Comparison of ENCODE assay signal across 40 cellular contexts in genomic region chr14:96599076-96599475, GRCh38.
"Had no signal": no experiment of that assay in that cellular context is flagged by ENCODE, and none has a peak within 500 bp of the region (broad histone marks: within the 10 kb centered on the region; RNA-seq: fewer than 3 reads in every experiment).

No MANE protein-coding gene starts in this region.

- H3K9me3 ChIP-seq: adrenal gland, ascending aorta, body of pancreas, breast epithelium had no signal

- H3K36me3 ChIP-seq: adrenal gland, ascending aorta, brain microvascular endothelial cell, breast epithelium, cardiac muscle cell had no signal

- H3K4me1 Mint-ChIP-seq: activated naive CD4-positive, alpha-beta T cell treated with anti-CD3 and anti-CD28 coated beads, Interleukin-2, amount 50 U/mL, for 24 hours; activated naive CD8-positive, alpha-beta T cell treated with anti-CD3 and anti-CD28 coated beads for 36 hours; activated naive CD8-positive, alpha-beta T cell treated with anti-CD3 and anti-CD28 coated beads, Interleukin-2, amount 50 U/mL, for 24 hours; activated T-helper 17 cell treated with anti-CD3 and anti-CD28 coated beads, Interleukin-2, amount 50 U/mL, for 72 hours; brain; central memory CD8-positive, alpha-beta T cell had no signal

- H3K4me3 Mint-ChIP-seq: activated naive CD4-positive, alpha-beta T cell treated with anti-CD3 and anti-CD28 coated beads for 36 hours; activated naive CD4-positive, alpha-beta T cell treated with anti-CD3 and anti-CD28 coated beads, Interleukin-2, amount 10 ng/mL, durations not matched to agents 7 days and 5 days; activated naive CD4-positive, alpha-beta T cell treated with anti-CD3 and anti-CD28 coated beads, Interleukin-2, amount 50 U/mL, for 24 hours; activated naive CD8-positive, alpha-beta T cell; activated naive CD8-positive, alpha-beta T cell treated with anti-CD3 and anti-CD28 coated beads for 36 hours; activated naive CD8-positive, alpha-beta T cell treated with anti-CD3 and anti-CD28 coated beads, Interleukin-2, amount 10 ng/mL, durations not matched to agents 7 days and 5 days; activated naive CD8-positive, alpha-beta T cell treated with anti-CD3 and anti-CD28 coated beads, Interleukin-2, amount 50 U/mL, for 24 hours; activated T-cell treated with anti-CD3 and anti-CD28 coated beads, Interleukin-2, amount 50 U/mL, for 24 hours; activated T-cell treated with anti-CD3 and anti-CD28 coated beads, Interleukin-2, amount 50 U/mL, for 4 hours; activated T-cell treated with anti-CD3 and anti-CD28 coated beads, Interleukin-2, amount 50 U/mL, for 72 hours; activated T-helper 1 cell treated with anti-CD3 and anti-CD28 coated beads, Interleukin-12 subunit alpha, Interleukin-12 subunit beta, Interleukin-2, Interleukin-4 antibody, amounts not matched to agents 30 ng/mL and 10 ng/mL and 1 ng/mL, durations not matched to agents 14 hours and 24 hours and 36 hours; activated T-helper 17 cell treated with anti-CD3 and anti-CD28 coated beads, Interleukin-2, amount 50 U/mL, for 72 hours; brain; central memory CD8-positive, alpha-beta T cell had no signal

- H3K9me3 Mint-ChIP-seq: activated naive CD4-positive, alpha-beta T cell treated with anti-CD3 and anti-CD28 coated beads for 36 hours; activated naive CD4-positive, alpha-beta T cell treated with anti-CD3 and anti-CD28 coated beads, Interleukin-2, amount 10 ng/mL, durations not matched to agents 7 days and 5 days; activated naive CD4-positive, alpha-beta T cell treated with anti-CD3 and anti-CD28 coated beads, Interleukin-2, amount 50 U/mL, for 24 hours; activated naive CD4-positive, alpha-beta T cell treated with anti-CD3 and anti-CD28 coated beads, Interleukin-2, amount 50 U/mL, for 72 hours; activated naive CD8-positive, alpha-beta T cell treated with anti-CD3 and anti-CD28 coated beads for 36 hours; activated naive CD8-positive, alpha-beta T cell treated with anti-CD3 and anti-CD28 coated beads, Interleukin-2, amount 50 U/mL, for 24 hours; activated T-cell treated with anti-CD3 and anti-CD28 coated beads, Interleukin-2, amount 50 U/mL, for 24 hours; activated T-cell treated with anti-CD3 and anti-CD28 coated beads, Interleukin-2, amount 50 U/mL, for 4 hours; activated T-cell treated with anti-CD3 and anti-CD28 coated beads, Interleukin-2, amount 50 U/mL, for 72 hours; activated T-helper 1 cell treated with anti-CD3 and anti-CD28 coated beads, Interleukin-12 subunit alpha, Interleukin-12 subunit beta, Interleukin-2, Interleukin-4 antibody, amounts not matched to agents 30 ng/mL and 10 ng/mL and 1 ng/mL, durations not matched to agents 14 hours and 24 hours and 36 hours; activated T-helper 17 cell treated with anti-CD3 and anti-CD28 coated beads, Interleukin-2, amount 50 U/mL, for 72 hours; central memory CD8-positive, alpha-beta T cell had no signal

- H3K27me3 Mint-ChIP-seq: activated naive CD8-positive, alpha-beta T cell treated with anti-CD3 and anti-CD28 coated beads, Interleukin-2, amount 50 U/mL, for 24 hours; brain had no signal

- H3K4me1 ChIP-seq: adrenal gland, ascending aorta, body of pancreas, breast epithelium had no signal

- H3K27me3 ChIP-seq: ascending aorta, body of pancreas, brain microvascular endothelial cell, breast epithelium, cardiac muscle cell had no signal

- FAIRE-seq: astrocyte, bronchial epithelial cell had no signal

- ATAC-seq: activated naive CD4-positive, alpha-beta T cell treated with anti-CD3 and anti-CD28 coated beads, Interleukin-2, amount 50 U/mL, for 72 hours; activated naive CD8-positive, alpha-beta T cell treated with anti-CD3 and anti-CD28 coated beads, Interleukin-2, amount 50 U/mL, for 24 hours; activated T-cell treated with anti-CD3 and anti-CD28 coated beads, Interleukin-2, amount 50 U/mL, for 4 hours; activated T-cell treated with anti-CD3 and anti-CD28 coated beads, Interleukin-2, amount 50 U/mL, for 72 hours; activated T-helper 17 cell treated with anti-CD3 and anti-CD28 coated beads, Interleukin-2, amount 50 U/mL, for 72 hours; body of pancreas had no signal

- DNase-seq: activated effector memory CD4-positive, alpha-beta T cell treated with anti-CD3 and anti-CD28 coated beads, Interleukin-2, amount 50 U/mL, for 16 hours; activated effector memory CD4-positive, alpha-beta T cell treated with Interleukin-2 at 50 U/mL for 16 hours; activated gamma-delta T cell; activated gamma-delta T cell treated with Interleukin-2 at 50 U/mL for 16 hours; activated naive CD4-positive, alpha-beta T cell; activated naive CD4-positive, alpha-beta T cell treated with anti-CD3 and anti-CD28 coated beads for 36 hours; activated naive CD4-positive, alpha-beta T cell treated with anti-CD3 and anti-CD28 coated beads, Interleukin-2, amount 10 ng/mL, durations not matched to agents 7 days and 5 days; activated naive CD4-positive, alpha-beta T cell treated with anti-CD3 and anti-CD28 coated beads, Interleukin-2, amount 50 U/mL, for 16 hours; activated naive CD4-positive, alpha-beta T cell treated with Interleukin-2 at 50 U/mL for 16 hours; activated naive CD8-positive, alpha-beta T cell treated with anti-CD3 and anti-CD28 coated beads for 36 hours; activated naive CD8-positive, alpha-beta T cell treated with anti-CD3 and anti-CD28 coated beads, Interleukin-2, amount 10 ng/mL, durations not matched to agents 7 days and 5 days; activated naive CD8-positive, alpha-beta T cell treated with anti-CD3 and anti-CD28 coated beads, Interleukin-2, amount 50 U/mL, for 24 hours; activated T-cell treated with anti-CD3 and anti-CD28 coated beads for 4 hours; activated T-cell treated with anti-CD3 and anti-CD28 coated beads, Interleukin-2, amount 50 U/mL, for 1 hour; activated T-cell treated with anti-CD3 and anti-CD28 coated beads, Interleukin-2, amount 50 U/mL, for 24 hours; activated T-cell treated with anti-CD3 and anti-CD28 coated beads, Interleukin-2, amount 50 U/mL, for 4 hours; activated T-cell treated with anti-CD3 and anti-CD28 coated beads, Interleukin-2, amount 50 U/mL, for 48 hours; activated T-cell treated with anti-CD3 and anti-CD28 coated beads, Interleukin-2, amount 50 U/mL, for 72 hours; adrenal gland; amniotic stem cell; amygdala; anterior cingulate cortex; aorta; body of pancreas; brain microvascular endothelial cell; caudate nucleus; central memory CD4-positive, alpha-beta T cell; cerebellar nuclear complex had no signal

- H3K4me3 ChIP-seq: adrenal gland, ascending aorta, body of pancreas, breast epithelium, cardiac muscle cell had no signal

- H3K27ac ChIP-seq: adrenal gland, ascending aorta, body of pancreas, brain microvascular endothelial cell, breast epithelium, cardiac muscle cell had no signal

- H3K27ac Mint-ChIP-seq: activated naive CD4-positive, alpha-beta T cell treated with anti-CD3 and anti-CD28 coated beads for 36 hours; activated naive CD4-positive, alpha-beta T cell treated with anti-CD3 and anti-CD28 coated beads, Interleukin-2, amount 10 ng/mL, durations not matched to agents 7 days and 5 days; activated naive CD4-positive, alpha-beta T cell treated with anti-CD3 and anti-CD28 coated beads, Interleukin-2, amount 50 U/mL, for 24 hours; activated naive CD4-positive, alpha-beta T cell treated with anti-CD3 and anti-CD28 coated beads, Interleukin-2, amount 50 U/mL, for 72 hours; activated naive CD8-positive, alpha-beta T cell; activated naive CD8-positive, alpha-beta T cell treated with anti-CD3 and anti-CD28 coated beads for 36 hours; activated naive CD8-positive, alpha-beta T cell treated with anti-CD3 and anti-CD28 coated beads, Interleukin-2, amount 10 ng/mL, durations not matched to agents 7 days and 5 days; activated naive CD8-positive, alpha-beta T cell treated with anti-CD3 and anti-CD28 coated beads, Interleukin-2, amount 50 U/mL, for 24 hours; activated T-cell treated with anti-CD3 and anti-CD28 coated beads, Interleukin-2, amount 50 U/mL, for 24 hours; activated T-cell treated with anti-CD3 and anti-CD28 coated beads, Interleukin-2, amount 50 U/mL, for 72 hours; activated T-helper 1 cell treated with anti-CD3 and anti-CD28 coated beads, Interleukin-12 subunit alpha, Interleukin-12 subunit beta, Interleukin-2, Interleukin-4 antibody, amounts not matched to agents 30 ng/mL and 10 ng/mL and 1 ng/mL, durations not matched to agents 14 hours and 24 hours and 36 hours; activated T-helper 17 cell treated with anti-CD3 and anti-CD28 coated beads, Interleukin-2, amount 50 U/mL, for 72 hours; brain had no signal

- H3K36me3 Mint-ChIP-seq: activated naive CD4-positive, alpha-beta T cell treated with anti-CD3 and anti-CD28 coated beads, Interleukin-2, amount 10 ng/mL, durations not matched to agents 7 days and 5 days; activated naive CD4-positive, alpha-beta T cell treated with anti-CD3 and anti-CD28 coated beads, Interleukin-2, amount 50 U/mL, for 24 hours; activated naive CD4-positive, alpha-beta T cell treated with anti-CD3 and anti-CD28 coated beads, Interleukin-2, amount 50 U/mL, for 72 hours; activated naive CD8-positive, alpha-beta T cell; activated naive CD8-positive, alpha-beta T cell treated with anti-CD3 and anti-CD28 coated beads for 36 hours; brain had no signal
